20 cellular contexts compared by ENCODE assay signal in the genomic region with DNA sequence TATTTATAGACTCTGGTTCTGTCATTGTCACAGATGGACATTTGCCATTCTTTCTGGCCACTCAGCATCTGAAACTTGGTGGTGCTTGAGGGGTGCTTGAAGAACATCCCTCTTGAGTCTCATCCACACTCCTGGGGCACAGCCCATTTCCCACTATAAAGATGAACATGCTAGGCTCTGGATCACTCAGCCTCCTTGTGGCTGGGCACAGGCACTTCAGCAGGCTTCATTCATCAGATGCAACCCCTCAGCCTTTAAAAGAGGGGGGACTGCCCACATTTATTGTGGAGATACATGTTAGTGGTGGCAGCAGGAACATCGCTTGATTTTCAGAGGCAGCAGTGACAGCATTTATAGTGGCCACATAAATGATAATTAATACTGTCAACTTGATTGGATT.
DNase-seq lines count a peak whose midpoint lies in the region; TF ChIP-seq lines count a peak whose summit lies in the region.
"Had no signal": no experiment of that assay in that cellular context is flagged by ENCODE, and none has a peak within 500 bp of the region (broad histone marks: within the 10 kb centered on the region; RNA-seq: fewer than 3 reads in every experiment).

No MANE protein-coding gene starts in this region.

- DNase-seq in GM12864 (ENCODE audit: low read depth), result no peak
- no peak for DNase-seq in NB4 (ENCODE audit: low read depth)
- peak; percentile 65 for DNase-seq in endodermal cell
- peak; percentile 31 for DNase-seq in neural progenitor cell (ENCODE audit: low spot score)
- no peak for DNase-seq in SHP77 (lab: John Stamatoyannopoulos, UW)
- no peak for DNase-seq in NCI-H2171 treated with DMSO at 0.1 percent for 48 hours (lab: John Stamatoyannopoulos, UW)
- DNase-seq in hepatic stellate cell (ENCODE audit: low spot score), result no peak
- DNase-seq: activated CD4-positive, alpha-beta T cell treated with anti-CD3 and anti-CD28 coated beads for 36 hours; activated T-cell treated with anti-CD3 and anti-CD28 coated beads for 4 hours; CD4-positive, CD25-positive, alpha-beta regulatory T cell; GDM1; head of caudate nucleus; KG1; NCI-H1436; NCI-H774; pancreas; spleen; stomach had no signal

- no peaks in the 10 kb centered on the region for H4K20me1 ChIP-seq in neural progenitor cell (ENCODE audit: low read depth)

- no peaks in the 10 kb centered on the region for H3K79me2 ChIP-seq in neural progenitor cell (ENCODE audit: low read depth)

- H3K27ac ChIP-seq in endodermal cell (ENCODE audit: low read depth, low read length) (no peak overlapping the region), neural progenitor cell (no peak overlapping the region)
- H3K27ac ChIP-seq: pancreas, spleen, stomach, vagina had no signal

- H3K4me1 Mint-ChIP-seq in endodermal cell (peaks cover 5% of the 10 kb centered on the region), neural progenitor cell (peaks cover 2% of the 10 kb centered on the region)
- H3K4me1 Mint-ChIP-seq: activated CD4-positive, alpha-beta T cell treated with anti-CD3 and anti-CD28 coated beads for 36 hours; CD4-positive, CD25-positive, alpha-beta regulatory T cell had no signal

- no peaks in the 10 kb centered on the region for H3K36me3 ChIP-seq in endodermal cell (ENCODE audit: control insufficient read depth, insufficient read depth, low read length)
- H3K36me3 ChIP-seq in neural progenitor cell, result no peaks in the 10 kb centered on the region
- H3K36me3 ChIP-seq: pancreas, spleen, stomach, vagina had no signal

- H2AFZ ChIP-seq in neural progenitor cell (replicated peaks), result no peak overlapping the region

- TF ChIP-seq CTCF in GM12864 (IDR thresholded peaks at IDR 0.05; ENCODE audit: low read depth, low read length, missing control alignments), result peak; percentile 4
- TF ChIP-seq CTCF in NB4 (IDR thresholded peaks at IDR 0.05; ENCODE audit: low read depth, low read length), result peak; percentile 4
- TF ChIP-seq CTCF in endodermal cell (conservative IDR thresholded peaks at IDR 0.05), result peak; percentile 72
- TF ChIP-seq CTCF in neural progenitor cell (IDR thresholded peaks at IDR 0.05), result peak; percentile 41

- H3K36me3 Mint-ChIP-seq in endodermal cell (ENCODE audit: low read depth) (no peaks in the 10 kb centered on the region), neural progenitor cell (no peaks in the 10 kb centered on the region)
- H3K36me3 Mint-ChIP-seq: activated naive CD4-positive, alpha-beta T cell treated with anti-CD3 and anti-CD28 coated beads, Interleukin-2, amount 50 U/mL, for 72 hours; CD4-positive, CD25-positive, alpha-beta regulatory T cell had no signal

- H3K27ac Mint-ChIP-seq in endodermal cell, result no peak overlapping the region
- H3K27ac Mint-ChIP-seq in neural progenitor cell, result no peak overlapping the region
- H3K27ac Mint-ChIP-seq: activated CD4-positive, alpha-beta T cell treated with anti-CD3 and anti-CD28 coated beads for 36 hours; activated naive CD4-positive, alpha-beta T cell treated with anti-CD3 and anti-CD28 coated beads, Interleukin-2, amount 50 U/mL, for 72 hours; CD4-positive, CD25-positive, alpha-beta regulatory T cell had no signal

- H3K27me3 Mint-ChIP-seq in endodermal cell (ENCODE audit: insufficient read depth) (peaks cover 13% of the 10 kb centered on the region), neural progenitor cell (ENCODE audit: insufficient read depth, low read depth) (peaks cover 4% of the 10 kb centered on the region)

- H3K4me3 ChIP-seq in GM12864 (ENCODE audit: low read depth, low read length) (no peak overlapping the region), NB4 (ENCODE audit: low read depth, low read length) (no peak overlapping the region), endodermal cell (ENCODE audit: low read length) (no peak overlapping the region), neural progenitor cell (no peak overlapping the region)
- H3K4me3 ChIP-seq: pancreas, spleen, stomach, vagina had no signal

- H3K9ac ChIP-seq in endodermal cell (ENCODE audit: extremely low read depth, low read length, poor library complexity, severe bottlenecking), result no peak overlapping the region
- no peak overlapping the region for H3K9ac ChIP-seq in neural progenitor cell

- H3K4me3 Mint-ChIP-seq in endodermal cell, result no peak overlapping the region
- H3K4me3 Mint-ChIP-seq in neural progenitor cell, result no peak overlapping the region
- H3K4me3 Mint-ChIP-seq: activated CD4-positive, alpha-beta T cell treated with anti-CD3 and anti-CD28 coated beads for 36 hours; CD4-positive, CD25-positive, alpha-beta regulatory T cell had no signal

- no peak overlapping the region for H3K4me2 ChIP-seq in neural progenitor cell

- H3K27me3 ChIP-seq in endodermal cell (ENCODE audit: control insufficient read depth, insufficient read depth, low read length, poor library complexity, severe bottlenecking) (peaks cover 39% of the 10 kb centered on the region), neural progenitor cell (peaks cover 4% of the 10 kb centered on the region)
- H3K27me3 ChIP-seq: pancreas, spleen, stomach, vagina had no signal

- no peaks in the 10 kb centered on the region for H3K4me1 ChIP-seq in endodermal cell (ENCODE audit: control insufficient read depth, insufficient read depth, low read length)
- no peaks in the 10 kb centered on the region for H3K4me1 ChIP-seq in neural progenitor cell
- H3K4me1 ChIP-seq: spleen, stomach, vagina had no signal

- no peaks in the 10 kb centered on the region for H3F3A ChIP-seq in neural progenitor cell (ENCODE audit: low read depth)

- H3K9me3 ChIP-seq in endodermal cell (ENCODE audit: control insufficient read depth, low read length), result no peaks in the 10 kb centered on the region
- H3K9me3 ChIP-seq in neural progenitor cell (ENCODE audit: low read depth), result no peaks in the 10 kb centered on the region
- H3K9me3 ChIP-seq: pancreas, spleen, stomach, vagina had no signal

- no peaks in the 10 kb centered on the region for H3K9me3 Mint-ChIP-seq in endodermal cell
- H3K9me3 Mint-ChIP-seq in neural progenitor cell, result no peaks in the 10 kb centered on the region
- H3K9me3 Mint-ChIP-seq: activated naive CD4-positive, alpha-beta T cell treated with anti-CD3 and anti-CD28 coated beads, Interleukin-2, amount 50 U/mL, for 72 hours had no signal

- 95% methylated on average over 1 of the region's 1 CpG; no CpG with 5 or more reads in 1 of the 2 experiments for WGBS in endodermal cell (ENCODE audit: insufficient coverage in 1 of 2, insufficient read length in 1 of 2), 2 experiments

- TF ChIP-seq POLR2A in NB4 (IDR thresholded peaks at IDR 0.05; ENCODE audit: extremely low read depth, insufficient read length), result no peak

Comparison
In these comparisons a context has a peak if more than half of its experiments do, and no peak if none do; other contexts are left out.
1. DNase-seq: peak in endodermal cell (single experiment) and neural progenitor cell (single experiment); none in GM12864 (single experiment), NB4 (single experiment), SHP77 (0 of 2), NCI-H2171 treated with DMSO at 0.1 percent for 48 hours (single experiment) and hepatic stellate cell (single experiment).
2. CTCF ChIP-seq: peak in every context shown above with its lines; median percentile 72 in endodermal cell; 41 in neural progenitor cell; 4 in GM12864; 4 in NB4.